1 cellular context compared by ENCODE assay signal in the genomic region with DNA sequence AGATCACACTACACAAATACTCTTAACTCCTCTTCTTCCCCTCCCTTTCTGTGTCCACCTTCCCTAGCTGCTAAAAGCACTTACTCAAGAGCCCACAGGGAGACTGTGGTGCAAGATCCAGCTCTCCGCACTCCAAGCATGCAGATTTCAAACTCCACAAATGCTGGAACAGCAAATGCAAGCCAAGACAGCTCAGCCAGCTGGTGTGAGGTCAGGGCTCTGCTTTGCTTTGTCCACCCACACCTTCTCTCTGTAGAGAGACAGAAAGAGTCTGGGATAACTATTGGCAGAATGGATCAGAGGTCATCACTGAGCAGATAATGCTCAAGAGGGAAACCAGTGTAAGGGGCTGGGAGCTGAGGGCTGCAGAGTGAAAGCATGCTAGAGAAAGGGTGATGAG.
TF ChIP-seq lines count a peak whose summit lies in the region.

No MANE protein-coding gene starts in this region.

TF ChIP-seq in GM23338, 12 proteins besides CTCF, POLR2A, EP300 and RAD21 (continued from another document):
- TF ChIP-seq, protein P1, sequence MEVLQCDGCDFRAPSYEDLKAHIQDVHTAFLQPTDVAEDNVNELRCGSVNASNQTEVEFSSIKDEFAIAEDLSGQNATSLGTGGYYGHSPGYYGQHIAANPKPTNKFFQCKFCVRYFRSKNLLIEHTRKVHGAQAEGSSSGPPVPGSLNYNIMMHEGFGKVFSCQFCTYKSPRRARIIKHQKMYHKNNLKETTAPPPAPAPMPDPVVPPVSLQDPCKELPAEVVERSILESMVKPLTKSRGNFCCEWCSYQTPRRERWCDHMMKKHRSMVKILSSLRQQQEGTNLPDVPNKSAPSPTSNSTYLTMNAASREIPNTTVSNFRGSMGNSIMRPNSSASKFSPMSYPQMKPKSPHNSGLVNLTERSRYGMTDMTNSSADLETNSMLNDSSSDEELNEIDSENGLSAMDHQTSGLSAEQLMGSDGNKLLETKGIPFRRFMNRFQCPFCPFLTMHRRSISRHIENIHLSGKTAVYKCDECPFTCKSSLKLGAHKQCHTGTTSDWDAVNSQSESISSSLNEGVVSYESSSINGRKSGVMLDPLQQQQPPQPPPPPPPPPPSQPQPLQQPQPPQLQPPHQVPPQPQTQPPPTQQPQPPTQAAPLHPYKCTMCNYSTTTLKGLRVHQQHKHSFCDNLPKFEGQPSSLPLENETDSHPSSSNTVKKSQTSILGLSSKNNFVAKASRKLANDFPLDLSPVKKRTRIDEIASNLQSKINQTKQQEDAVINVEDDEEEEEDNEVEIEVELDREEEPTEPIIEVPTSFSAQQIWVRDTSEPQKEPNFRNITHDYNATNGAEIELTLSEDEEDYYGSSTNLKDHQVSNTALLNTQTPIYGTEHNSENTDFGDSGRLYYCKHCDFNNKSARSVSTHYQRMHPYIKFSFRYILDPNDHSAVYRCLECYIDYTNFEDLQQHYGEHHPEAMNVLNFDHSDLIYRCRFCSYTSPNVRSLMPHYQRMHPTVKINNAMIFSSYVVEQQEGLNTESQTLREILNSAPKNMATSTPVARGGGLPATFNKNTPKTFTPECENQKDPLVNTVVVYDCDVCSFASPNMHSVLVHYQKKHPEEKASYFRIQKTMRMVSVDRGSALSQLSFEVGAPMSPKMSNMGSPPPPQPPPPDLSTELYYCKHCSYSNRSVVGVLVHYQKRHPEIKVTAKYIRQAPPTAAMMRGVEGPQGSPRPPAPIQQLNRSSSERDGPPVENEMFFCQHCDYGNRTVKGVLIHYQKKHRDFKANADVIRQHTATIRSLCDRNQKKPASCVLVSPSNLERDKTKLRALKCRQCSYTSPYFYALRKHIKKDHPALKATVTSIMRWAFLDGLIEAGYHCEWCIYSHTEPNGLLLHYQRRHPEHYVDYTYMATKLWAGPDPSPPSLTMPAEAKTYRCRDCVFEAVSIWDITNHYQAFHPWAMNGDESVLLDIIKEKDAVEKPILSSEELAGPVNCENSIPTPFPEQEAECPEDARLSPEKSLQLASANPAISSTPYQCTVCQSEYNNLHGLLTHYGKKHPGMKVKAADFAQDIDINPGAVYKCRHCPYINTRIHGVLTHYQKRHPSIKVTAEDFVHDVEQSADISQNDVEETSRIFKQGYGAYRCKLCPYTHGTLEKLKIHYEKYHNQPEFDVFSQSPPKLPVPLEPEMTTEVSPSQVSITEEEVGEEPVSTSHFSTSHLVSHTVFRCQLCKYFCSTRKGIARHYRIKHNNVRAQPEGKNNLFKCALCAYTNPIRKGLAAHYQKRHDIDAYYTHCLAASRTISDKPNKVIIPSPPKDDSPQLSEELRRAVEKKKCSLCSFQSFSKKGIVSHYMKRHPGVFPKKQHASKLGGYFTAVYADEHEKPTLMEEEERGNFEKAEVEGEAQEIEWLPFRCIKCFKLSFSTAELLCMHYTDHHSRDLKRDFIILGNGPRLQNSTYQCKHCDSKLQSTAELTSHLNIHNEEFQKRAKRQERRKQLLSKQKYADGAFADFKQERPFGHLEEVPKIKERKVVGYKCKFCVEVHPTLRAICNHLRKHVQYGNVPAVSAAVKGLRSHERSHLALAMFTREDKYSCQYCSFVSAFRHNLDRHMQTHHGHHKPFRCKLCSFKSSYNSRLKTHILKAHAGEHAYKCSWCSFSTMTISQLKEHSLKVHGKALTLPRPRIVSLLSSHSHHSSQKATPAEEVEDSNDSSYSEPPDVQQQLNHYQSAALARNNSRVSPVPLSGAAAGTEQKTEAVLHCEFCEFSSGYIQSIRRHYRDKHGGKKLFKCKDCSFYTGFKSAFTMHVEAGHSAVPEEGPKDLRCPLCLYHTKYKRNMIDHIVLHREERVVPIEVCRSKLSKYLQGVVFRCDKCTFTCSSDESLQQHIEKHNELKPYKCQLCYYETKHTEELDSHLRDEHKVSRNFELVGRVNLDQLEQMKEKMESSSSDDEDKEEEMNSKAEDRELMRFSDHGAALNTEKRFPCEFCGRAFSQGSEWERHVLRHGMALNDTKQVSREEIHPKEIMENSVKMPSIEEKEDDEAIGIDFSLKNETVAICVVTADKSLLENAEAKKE (CRISPR knock-in tag; IDR thresholded peaks at IDR 0.05): no peak
- TF ChIP-seq NANOG (IDR thresholded peaks at IDR 0.05; ENCODE audit: borderline replicate concordance): no peak
- no peak for TF ChIP-seq EZH2 (IDR thresholded peaks at IDR 0.05; ENCODE audit: low read depth, unreplicated experiment)
- no peak for TF ChIP-seq POLR2AphosphoS5 (IDR thresholded peaks at IDR 0.05; ENCODE audit: low read depth)
- TF ChIP-seq CREB1 (CRISPR knock-in tag; IDR thresholded peaks at IDR 0.05; ENCODE audit: low read depth): no peak
